In genomic region chr2:202634556-202635440, GRCh38 we compare ENCODE assay signal across 1 cellular context.
TF ChIP-seq lines count a peak whose summit lies in the region.

Gene FAM117B, plus strand, starts transcription at chr2:202634969. Its CDS starts 219 bp downstream, at chr2:202635188.

TF ChIP-seq in HEK293, 187 proteins besides CTCF, POLR2A, EP300 and RAD21 (continued from another document and continues in another):
- peak; percentile 68; the same call in 1 of the 2 replicates for TF ChIP-seq PRDM10 (tag by site-specific recombination; IDR thresholded peaks at IDR 0.05)
- TF ChIP-seq GLI2 (tag by site-specific recombination; IDR thresholded peaks at IDR 0.05; ENCODE audit: borderline replicate concordance, low read depth): no peak
- 0 out of 2 replicates have a peak, but pooled peaks have one; percentile 9 for TF ChIP-seq FEZF1 (tag by site-specific recombination; IDR thresholded peaks at IDR 0.05)
- TF ChIP-seq ZNF639 (tag by site-specific recombination; IDR thresholded peaks at IDR 0.05): 0 out of 2 replicates have a peak, but pooled peaks have one; percentile 16
- TF ChIP-seq PATZ1 (tag by site-specific recombination; IDR thresholded peaks at IDR 0.05): peak; percentile 94
- TF ChIP-seq ZNF404 (tag by site-specific recombination; IDR thresholded peaks at IDR 0.05): no peak
- TF ChIP-seq ZNF600 (tag by site-specific recombination; IDR thresholded peaks at IDR 0.05): peak; percentile 72
- peak; percentile 93 for TF ChIP-seq ZBTB20 (tag by site-specific recombination; IDR thresholded peaks at IDR 0.05)
- TF ChIP-seq ZNF558 (tag by site-specific recombination; IDR thresholded peaks at IDR 0.05): no peak
- TF ChIP-seq ZNF629 (tag by site-specific recombination; IDR thresholded peaks at IDR 0.05): 0 out of 2 replicates have a peak, but pooled peaks have one; percentile 21
- peak; percentile 82 for TF ChIP-seq ZIC2 (tag by site-specific recombination; IDR thresholded peaks at IDR 0.05)
- TF ChIP-seq ZNF747 (tag by site-specific recombination; IDR thresholded peaks at IDR 0.05): no peak
- peak; percentile 98 for TF ChIP-seq GLIS2 (tag by site-specific recombination; IDR thresholded peaks at IDR 0.05)
- peak; percentile 61 for TF ChIP-seq ZNF2 (tag by site-specific recombination; IDR thresholded peaks at IDR 0.05)
- TF ChIP-seq REPIN1 (tag by site-specific recombination; IDR thresholded peaks at IDR 0.05; ENCODE audit: low read depth): 0 out of 2 replicates have a peak, but pooled peaks have one; percentile 26
- peak; percentile 96 for TF ChIP-seq ZBTB10 (tag by site-specific recombination; IDR thresholded peaks at IDR 0.05)
- TF ChIP-seq ZNF514 (tag by site-specific recombination; IDR thresholded peaks at IDR 0.05): no peak
- no peak for TF ChIP-seq PRDM2 (tag by site-specific recombination; IDR thresholded peaks at IDR 0.05; ENCODE audit: borderline replicate concordance)
- TF ChIP-seq KLF8 (tag by site-specific recombination; IDR thresholded peaks at IDR 0.05): peak; percentile 29; the same call in 1 of the 2 replicates
- no peak for TF ChIP-seq ZNF391 (tag by site-specific recombination; IDR thresholded peaks at IDR 0.05; ENCODE audit: borderline replicate concordance, low read depth)
- TF ChIP-seq ZNF311 (tag by site-specific recombination; IDR thresholded peaks at IDR 0.05; ENCODE audit: borderline replicate concordance): no peak
- no peak for TF ChIP-seq ZNF354C (tag by site-specific recombination; IDR thresholded peaks at IDR 0.05; ENCODE audit: borderline replicate concordance, low read depth)
- TF ChIP-seq ZNF560 (tag by site-specific recombination; IDR thresholded peaks at IDR 0.05; ENCODE audit: borderline replicate concordance): peak; percentile 58; the same call in 1 of the 2 replicates
- peak; percentile 55; the same call in 1 of the 2 replicates for TF ChIP-seq ZBTB17 (tag by site-specific recombination; IDR thresholded peaks at IDR 0.05)
- peak; percentile 84; the same call in 1 of the 2 replicates for TF ChIP-seq ZNF561 (tag by site-specific recombination; IDR thresholded peaks at IDR 0.05; ENCODE audit: borderline replicate concordance)
- peak; percentile 34; the same call in 1 of the 2 replicates for TF ChIP-seq ZFP37 (tag by site-specific recombination; IDR thresholded peaks at IDR 0.05)
- no peak for TF ChIP-seq ZNF121 (tag by site-specific recombination; IDR thresholded peaks at IDR 0.05)
- TF ChIP-seq ZEB2 (tag by site-specific recombination; IDR thresholded peaks at IDR 0.05): peak; percentile 84
- TF ChIP-seq ZNF660 (tag by site-specific recombination; IDR thresholded peaks at IDR 0.05): peak; percentile 17; the same call in 1 of the 2 replicates
- TF ChIP-seq MYNN (tag by site-specific recombination; IDR thresholded peaks at IDR 0.05; ENCODE audit: borderline replicate concordance): peak; percentile 17; the same call in 1 of the 2 replicates
- peak; percentile 75; the same call in 1 of the 2 replicates for TF ChIP-seq ZSCAN30 (tag by site-specific recombination; IDR thresholded peaks at IDR 0.05)
- TF ChIP-seq ZSCAN4 (tag by site-specific recombination; IDR thresholded peaks at IDR 0.05): peak; percentile 69
- 0 out of 2 replicates have a peak, but pooled peaks have one; percentile 42 for TF ChIP-seq ZNF18 (tag by site-specific recombination; IDR thresholded peaks at IDR 0.05)
- 0 out of 2 replicates have a peak, but pooled peaks have one; percentile 54 for TF ChIP-seq ZNF692 (tag by site-specific recombination; IDR thresholded peaks at IDR 0.05)
- TF ChIP-seq ZBTB8A (tag by site-specific recombination; IDR thresholded peaks at IDR 0.05): peak; percentile 56; the same call in 1 of the 2 replicates
- TF ChIP-seq ZNF610 (tag by site-specific recombination; IDR thresholded peaks at IDR 0.05; ENCODE audit: borderline replicate concordance): peak; percentile 98
- no peak for TF ChIP-seq ZNF274 (IDR thresholded peaks at IDR 0.05; ENCODE audit: low read length)
- TF ChIP-seq ZNF274 (tag by site-specific recombination; IDR thresholded peaks at IDR 0.05; ENCODE audit: borderline replicate concordance): no peak
